1 cellular context compared by ENCODE assay signal in genomic region chr2:58709274-58709673, GRCh38.
TF ChIP-seq lines count a peak whose summit lies in the region.

No MANE protein-coding gene starts in this region.

TF ChIP-seq in WTC11, 78 proteins besides CTCF, POLR2A, EP300 and RAD21 (continued from another document):
- TF ChIP-seq ZNF317 (CRISPR knock-in tag; IDR thresholded peaks at IDR 0.05; ENCODE audit: borderline replicate concordance, low read depth), result no peak
- TF ChIP-seq ZBTB43 (CRISPR knock-in tag; IDR thresholded peaks at IDR 0.05), result no peak
- no peak for TF ChIP-seq RORB (CRISPR knock-in tag; IDR thresholded peaks at IDR 0.05)
- no peak for TF ChIP-seq MYBL2 (CRISPR knock-in tag; IDR thresholded peaks at IDR 0.05)
- no peak for TF ChIP-seq GRHL2 (CRISPR knock-in tag; IDR thresholded peaks at IDR 0.05; ENCODE audit: insufficient replicate concordance, severe bottlenecking)
- TF ChIP-seq ZNF232 (CRISPR knock-in tag; IDR thresholded peaks at IDR 0.05), result no peak
- no peak for TF ChIP-seq TEAD1 (CRISPR knock-in tag; IDR thresholded peaks at IDR 0.05)
- no peak for TF ChIP-seq ZNF425 (CRISPR knock-in tag; conservative IDR thresholded peaks at IDR 0.05)
- no peak for TF ChIP-seq IRF1 (CRISPR knock-in tag; IDR thresholded peaks at IDR 0.05)
- TF ChIP-seq NR2C2 (CRISPR knock-in tag; IDR thresholded peaks at IDR 0.05), result no peak
